In genomic region chr20:19710336-19710721, GRCh38 we compare ENCODE assay signal across 1 cellular context.
TF ChIP-seq lines count a peak whose summit lies in the region.

No MANE protein-coding gene starts in this region.

TF ChIP-seq in endothelial cell of umbilical vein, 7 proteins besides CTCF, POLR2A, EP300 and RAD21:
- TF ChIP-seq MYC (IDR thresholded peaks at IDR 0.05; ENCODE audit: low read depth, low read length) (no peak), MAX (IDR thresholded peaks at IDR 0.05; ENCODE audit: insufficient read depth, insufficient read length) (no peak)
